ENCODE assay signal across 8 cellular contexts in the genomic region with DNA sequence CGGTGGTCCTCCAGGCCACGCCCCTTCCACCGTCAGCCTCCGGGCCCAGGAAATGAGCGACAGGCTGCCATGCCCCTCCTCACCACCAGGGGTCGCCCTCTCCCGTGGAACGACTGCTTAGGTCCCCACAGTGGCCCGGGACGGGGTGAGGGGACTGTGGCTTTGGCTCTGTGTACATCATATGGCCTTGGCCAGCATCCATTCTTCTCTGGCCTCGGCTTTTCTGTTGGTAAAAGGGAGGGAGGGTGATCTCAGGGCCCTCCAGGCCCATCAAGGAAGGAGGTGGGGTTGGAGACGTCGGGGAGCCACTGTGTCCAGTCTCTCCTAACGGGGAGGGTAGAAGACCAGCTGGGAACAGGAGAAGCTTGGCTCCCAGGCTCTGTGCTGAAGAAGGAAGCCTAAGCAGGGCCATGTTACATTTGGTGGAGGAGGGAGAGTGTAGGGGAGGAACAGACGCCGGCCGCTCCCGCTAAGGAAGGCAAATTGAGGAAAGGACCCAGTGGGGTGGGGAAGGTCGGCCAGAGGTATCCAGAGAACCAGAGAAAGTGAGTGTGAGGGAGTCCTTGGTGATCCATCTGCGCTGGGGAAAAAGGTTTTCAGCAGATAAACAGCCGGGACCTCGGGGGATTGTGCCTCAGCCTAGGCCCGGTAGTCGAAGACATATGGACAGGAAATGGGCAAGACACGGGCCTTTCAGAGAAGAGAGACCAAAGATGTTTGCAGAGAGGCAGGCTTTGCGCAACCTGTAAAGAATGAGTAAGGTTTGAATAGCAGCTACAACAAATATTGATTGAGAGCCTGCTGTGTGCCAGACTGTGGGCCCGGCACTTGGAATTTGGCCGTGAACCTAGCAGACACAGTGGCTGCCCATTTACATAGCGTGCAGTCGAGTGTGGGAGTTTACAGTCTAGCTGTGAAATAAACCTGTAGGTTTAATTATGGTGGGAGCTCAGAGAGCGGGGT. TPM values are rescaled to one million over a fixed set of nuclear protein-coding genes. Genes with fewer than 3 reads are reported as not detected.
A peak's percentile ranks its signal among the peaks of the same experiment; 100 is the strongest.
DNase-seq lines count a peak whose midpoint lies in the region; ATAC-seq and TF ChIP-seq lines count a peak whose summit lies in the region.

No MANE protein-coding gene starts in this region.

- peaks cover 25% of the 10 kb centered on the region for H3K4me1 Mint-ChIP-seq in activated T-helper 2 cell treated with anti-CD3 and anti-CD28 coated beads, Interferon-gamma antibody, Interleukin-2, Interleukin-4, amounts not matched to agents 10 μg/mL and 5 μg/mL and 100 μg/mL, durations not matched to agents 14 hours and 24 hours and 36 hours (ENCODE audit: low read depth)
- peaks cover 24% of the 10 kb centered on the region for H3K4me1 Mint-ChIP-seq in neural crest cell

- intact Hi-C loops in activated T-helper 2 cell treated with anti-CD3 and anti-CD28 coated beads, Interferon-gamma antibody, Interleukin-2, Interleukin-4, amounts not matched to agents 10 μg/mL and 5 μg/mL and 100 μg/mL, durations not matched to agents 14 hours and 24 hours and 36 hours (cut with micrococcal nuclease): loop anchor here (1.0 to 2.0 kb wide), 3 partner anchors 18 to 140 kb away; a partner anchor contains a TSS

- H3K79me2 ChIP-seq in KMS-11 (ENCODE audit: insufficient read depth, low read depth): no peaks in the 10 kb centered on the region

- H4K20me1 ChIP-seq in KMS-11 (ENCODE audit: insufficient read depth): no peaks in the 10 kb centered on the region

- H3K36me3 ChIP-seq in KMS-11 (ENCODE audit: insufficient read depth): no peaks in the 10 kb centered on the region

- H3K27ac ChIP-seq in KMS-11: no peak overlapping the region

- H3K9me3 Mint-ChIP-seq in activated T-helper 2 cell treated with anti-CD3 and anti-CD28 coated beads, Interferon-gamma antibody, Interleukin-2, Interleukin-4, amounts not matched to agents 10 μg/mL and 5 μg/mL and 100 μg/mL, durations not matched to agents 14 hours and 24 hours and 36 hours: no peaks in the 10 kb centered on the region
- H3K9me3 Mint-ChIP-seq in neural crest cell: no peaks in the 10 kb centered on the region

- no peak overlapping the region for H3K4me3 ChIP-seq in KMS-11 (IDR thresholded peaks at IDR 0.05; ENCODE audit: insufficient read depth, low read depth, low read length)
- no peak overlapping the region for H3K4me3 ChIP-seq in fibroblast of pulmonary artery (replicated peaks; ENCODE audit: low read depth, low read length)

- no peaks in the 10 kb centered on the region for H3K27me3 ChIP-seq in KMS-11 (ENCODE audit: insufficient read depth, low read depth)

- H3K4me1 ChIP-seq in KMS-11 (ENCODE audit: low read depth, poor library complexity, severe bottlenecking): peaks cover 48% of the 10 kb centered on the region

- H3K36me3 Mint-ChIP-seq in activated T-helper 2 cell treated with anti-CD3 and anti-CD28 coated beads, Interferon-gamma antibody, Interleukin-2, Interleukin-4, amounts not matched to agents 10 μg/mL and 5 μg/mL and 100 μg/mL, durations not matched to agents 14 hours and 24 hours and 36 hours (ENCODE audit: low read depth): no peaks in the 10 kb centered on the region
- no peaks in the 10 kb centered on the region for H3K36me3 Mint-ChIP-seq in neural crest cell (ENCODE audit: low read depth)

- DNase-seq in DMS153 treated with DMSO at 0.1 percent for 48 hours (lab: John Stamatoyannopoulos, UW; ENCODE audit: unreplicated experiment) (peak; percentile 78), RKO (ENCODE audit: low spot score) (peak; percentile 76), fibroblast of pulmonary artery (ENCODE audit: low read depth) (peak; percentile 85), neural crest cell (ENCODE audit: low read depth, low spot score) (peak; percentile 99), stromal cell of bone marrow (ENCODE audit: low read depth) (peak; percentile 54)
- DNase-seq in activated T-helper 2 cell treated with anti-CD3 and anti-CD28 coated beads, Interferon-gamma antibody, Interleukin-2, Interleukin-4, amounts not matched to agents 10 μg/mL and 5 μg/mL and 100 μg/mL, durations not matched to agents 14 hours and 24 hours and 36 hours (ENCODE audit: low spot score): peak; percentile 85

- H3K4me2 ChIP-seq in KMS-11: peak overlapping the region; percentile 35

- peak overlapping the region; percentile 75 for H2AFZ ChIP-seq in KMS-11 (ENCODE audit: low read depth)

- peak overlapping the region; percentile 86 for H3K27ac Mint-ChIP-seq in activated T-helper 2 cell treated with anti-CD3 and anti-CD28 coated beads, Interferon-gamma antibody, Interleukin-2, Interleukin-4, amounts not matched to agents 10 μg/mL and 5 μg/mL and 100 μg/mL, durations not matched to agents 14 hours and 24 hours and 36 hours
- peak overlapping the region; percentile 31 for H3K27ac Mint-ChIP-seq in neural crest cell (ENCODE audit: unreplicated experiment)

- H3K9ac ChIP-seq in KMS-11: no peak overlapping the region

- peak; percentile 52 for ATAC-seq in GM21619 (IDR thresholded peaks at IDR 0.05; ENCODE audit: unreplicated experiment)

- TF ChIP-seq CTCF in KMS-11 (conservative IDR thresholded peaks at IDR 0.05; ENCODE audit: low read depth, low read length) (peak; percentile 100), fibroblast of pulmonary artery (IDR thresholded peaks at IDR 0.05; ENCODE audit: low read length, missing control alignments) (peak; percentile 98), neural crest cell (conservative IDR thresholded peaks at IDR 0.05) (peak; percentile 100)

- peak overlapping the region; percentile 70 for H3K4me3 Mint-ChIP-seq in activated T-helper 2 cell treated with anti-CD3 and anti-CD28 coated beads, Interferon-gamma antibody, Interleukin-2, Interleukin-4, amounts not matched to agents 10 μg/mL and 5 μg/mL and 100 μg/mL, durations not matched to agents 14 hours and 24 hours and 36 hours (ENCODE audit: low read depth)
- H3K4me3 Mint-ChIP-seq in neural crest cell: peak overlapping the region; percentile 85

- H3K27me3 Mint-ChIP-seq in activated T-helper 2 cell treated with anti-CD3 and anti-CD28 coated beads, Interferon-gamma antibody, Interleukin-2, Interleukin-4, amounts not matched to agents 10 μg/mL and 5 μg/mL and 100 μg/mL, durations not matched to agents 14 hours and 24 hours and 36 hours (ENCODE audit: low read depth): no peaks in the 10 kb centered on the region
- no peaks in the 10 kb centered on the region for H3K27me3 Mint-ChIP-seq in neural crest cell (ENCODE audit: low read depth)

RNA-seq across cellular contexts. Expression of a gene that starts 2.5 kb away (rescaled TPM):
- 0.48 and 1.3 TPM in 2 replicates for total RNA-seq in activated T-helper 2 cell treated with anti-CD3 and anti-CD28 coated beads, Interferon-gamma antibody, Interleukin-2, Interleukin-4, amounts not matched to agents 10 μg/mL and 5 μg/mL and 100 μg/mL, durations not matched to agents 14 hours and 24 hours and 36 hours
- 0.34 and 1.2 TPM in 2 replicates for total RNA-seq in neural crest cell

RNA-seq across cellular contexts. Expression of a gene that starts 10.9 kb away (rescaled TPM):
- 145 and 146 TPM in 2 replicates for total RNA-seq in activated T-helper 2 cell treated with anti-CD3 and anti-CD28 coated beads, Interferon-gamma antibody, Interleukin-2, Interleukin-4, amounts not matched to agents 10 μg/mL and 5 μg/mL and 100 μg/mL, durations not matched to agents 14 hours and 24 hours and 36 hours
- total RNA-seq in neural crest cell: 24.3 and 32.6 TPM in 2 replicates
